Comparison of ENCODE assay signal across 17 cellular contexts in genomic region chr1:14017531-14017961, GRCh38.
DNase-seq lines count a peak whose midpoint lies in the region; ATAC-seq and TF ChIP-seq lines count a peak whose summit lies in the region.
"Had no signal": no experiment of that assay in that cellular context is flagged by ENCODE, and none has a peak within 500 bp of the region (broad histone marks: within the 10 kb centered on the region; RNA-seq: fewer than 3 reads in every experiment).

No MANE protein-coding gene starts in this region.

- no peaks in the 10 kb centered on the region for H3K27me3 Mint-ChIP-seq in chondrocyte (ENCODE audit: low read depth)

- H3K4me3 Mint-ChIP-seq in chondrocyte (ENCODE audit: unreplicated experiment), result no peak overlapping the region
- H3K4me3 Mint-ChIP-seq: activated CD8-positive, alpha-beta T cell treated with anti-CD3 and anti-CD28 coated beads, Interleukin-2, amount 10 ng/mL, durations not matched to agents 7 days and 5 days had no signal

- H3K27ac Mint-ChIP-seq in chondrocyte (ENCODE audit: unreplicated experiment), result no peak overlapping the region
- H3K27ac Mint-ChIP-seq: activated CD8-positive, alpha-beta T cell treated with anti-CD3 and anti-CD28 coated beads, Interleukin-2, amount 10 ng/mL, durations not matched to agents 7 days and 5 days had no signal

- H3K36me3 ChIP-seq in vagina, result no peaks in the 10 kb centered on the region
- H3K36me3 ChIP-seq: ascending aorta; BLaER1 treated with 17β-estradiol and CSF1 and Interleukin-3, amounts not matched to agents 10 nM and 100 nM; prostate gland; tibial artery had no signal

- no peak overlapping the region for H3K4me3 ChIP-seq in vagina
- H3K4me3 ChIP-seq: ascending aorta; BLaER1 treated with 17β-estradiol and CSF1 and Interleukin-3, amounts not matched to agents 10 nM and 100 nM; GM12878; prostate gland; tibial artery had no signal

- TF ChIP-seq POLR2A in vagina (IDR thresholded peaks at IDR 0.05), result no peak

- H3K4me1 ChIP-seq in vagina, result no peaks in the 10 kb centered on the region
- H3K4me1 ChIP-seq: ascending aorta; BLaER1 treated with 17β-estradiol and CSF1 and Interleukin-3, amounts not matched to agents 10 nM and 100 nM; prostate gland; tibial artery had no signal

- DNase-seq in NCI-H1105 (lab: John Stamatoyannopoulos, UW), result peak; percentile 56
- peak; percentile 99 for DNase-seq in SK-MEL-5 (ENCODE audit: low read depth, low spot score)
- DNase-seq in inferior parietal cortex (ENCODE audit: extremely low spot score), result peak; percentile 34
- DNase-seq in renal cortical epithelial cell (ENCODE audit: low read depth), result peak; percentile 32
- no peak for DNase-seq in cardiac septum (ENCODE audit: low spot score)
- DNase-seq in vagina (ENCODE audit: extremely low spot score in 2 of 2), result no peak
- DNase-seq in chondrocyte (ENCODE audit: low spot score), result no peak
- DNase-seq: activated CD8-positive, alpha-beta T cell treated with anti-CD3 and anti-CD28 coated beads, Interleukin-2, amount 10 ng/mL, durations not matched to agents 7 days and 5 days; Karpas-422; stimulated activated CD4-positive, alpha-beta T cell treated with anti-CD3 and anti-CD28 coated beads, Interleukin-2, amount 100 ng/mL, for 24 hours; stimulated activated CD8-positive, alpha-beta memory T cell treated with anti-CD3 and anti-CD28 coated beads, Interleukin-4, amount 100 ng/mL, for 48 hours; tibial artery had no signal

- intact Hi-C loops in cardiac septum (cut with DNase I) (no loop called here), vagina (cut with DNase I) (no loop called here)

- H3K36me3 Mint-ChIP-seq in chondrocyte (ENCODE audit: low read depth), result no peaks in the 10 kb centered on the region

- H3K27ac ChIP-seq in vagina, result no peak overlapping the region
- H3K27ac ChIP-seq: ascending aorta; BLaER1 treated with 17β-estradiol and CSF1 and Interleukin-3, amounts not matched to agents 10 nM and 100 nM; prostate gland; tibial artery had no signal

- no peak for ATAC-seq in esophagus mucosa
- ATAC-seq: activated CD8-positive, alpha-beta T cell treated with anti-CD3 and anti-CD28 coated beads, Interleukin-2, amount 10 ng/mL, durations not matched to agents 7 days and 5 days; GM12878 had no signal

- H3K9me3 Mint-ChIP-seq in chondrocyte (ENCODE audit: low read depth), result peaks cover 15% of the 10 kb centered on the region

- TF ChIP-seq CTCF in vagina (IDR thresholded peaks at IDR 0.05) (no peak), chondrocyte (IDR thresholded peaks at IDR 0.05) (no peak)

- no peaks in the 10 kb centered on the region for H3K4me1 Mint-ChIP-seq in chondrocyte (ENCODE audit: low read depth)

- H3K9me3 ChIP-seq in vagina, result no peaks in the 10 kb centered on the region
- H3K9me3 ChIP-seq: ascending aorta, prostate gland, tibial artery had no signal

- in situ Hi-C loops in SK-MEL-5 (cut with HindIII; ENCODE audit: low pct_unique_long_range_greater_than_20kb, low sequenced_read_pairs), result no loop called here

- no peaks in the 10 kb centered on the region for H3K27me3 ChIP-seq in vagina
- H3K27me3 ChIP-seq: ascending aorta; BLaER1 treated with 17β-estradiol and CSF1 and Interleukin-3, amounts not matched to agents 10 nM and 100 nM had no signal

Comparison
In these comparisons a context has a peak if more than half of its experiments do, and no peak if none do; other contexts are left out.
1. DNase-seq: peak in NCI-H1105 (single experiment), SK-MEL-5 (single experiment), inferior parietal cortex (single experiment) and renal cortical epithelial cell (single experiment); none in cardiac septum (single experiment), vagina (0 of 2) and chondrocyte (single experiment).